ENCODE assay signal across 15 cellular contexts in genomic region chr19:1575323-1576241, GRCh38. TPM values are rescaled to one million over a fixed set of nuclear protein-coding genes. Genes with fewer than 3 reads are reported as not detected.
A peak's percentile ranks its signal among the peaks of the same experiment; 100 is the strongest.
DNase-seq lines count a peak whose midpoint lies in the region; ATAC-seq and TF ChIP-seq lines count a peak whose summit lies in the region.
"Had no signal": no experiment of that assay in that cellular context is flagged by ENCODE, and none has a peak within 500 bp of the region (broad histone marks: within the 10 kb centered on the region; RNA-seq: fewer than 3 reads in every experiment).

No MANE protein-coding gene starts in this region.

- intact Hi-C loops in HCT116 (cut with micrococcal nuclease) (no loop called here), left cardiac atrium (cut with DNase I) (no loop called here)

- DNase-seq in SK-N-SH (no peak), HCT116 (ENCODE audit: low read depth, low spot score) (no peak), neural crest cell (ENCODE audit: low read depth, low spot score) (no peak), NCI-H1930 (lab: John Stamatoyannopoulos, UW) (no peak), NOMO-1 treated with DMSO at 0.1 percent for 48 hours (lab: John Stamatoyannopoulos, UW; ENCODE audit: unreplicated experiment) (no peak), left cardiac atrium (no peak)
- DNase-seq: DMS 273 treated with DMSO at 0.1 percent for 48 hours, EL, Karpas-422, NCI-H2029, NCI-H510A treated with DMSO at 0.1 percent for 48 hours had no signal

- H3K9me3 ChIP-seq in SK-N-SH (no peaks in the 10 kb centered on the region), HCT116 (ENCODE audit: control insufficient read depth in 1 of 2, insufficient read depth in 1 of 2, low read depth in 1 of 2, low read length in 2 of 2) (no peaks in the 10 kb centered on the region)
- H3K9me3 ChIP-seq: BLaER1 had no signal

- no peak overlapping the region for H3K4me3 Mint-ChIP-seq in brain
- H3K4me3 Mint-ChIP-seq in neural crest cell = peak overlapping the region; percentile 50

- no peak for TF ChIP-seq EP300 in SK-N-SH (IDR thresholded peaks at IDR 0.05; ENCODE audit: borderline replicate concordance in 1 of 2, low read depth in 1 of 2, low read length in 1 of 2)

- TF ChIP-seq RAD21 in SK-N-SH (IDR thresholded peaks at IDR 0.05; ENCODE audit: low read length) = no peak
- TF ChIP-seq RAD21 in HCT116 (IDR thresholded peaks at IDR 0.05; ENCODE audit: low read depth) = no peak

- H3K27me3 Mint-ChIP-seq in brain (no peaks in the 10 kb centered on the region), neural crest cell (ENCODE audit: low read depth) (peaks cover 9% of the 10 kb centered on the region)

- WGBS in SK-N-SH (ENCODE audit: low lambda C conversion rate) = 94% methylated on average over 19 of the region's 22 CpGs

- POLR2A ChIA-PET in SK-N-SH (lab: Yijun Ruan, JAX) = interaction anchor here (0.8 to 1.3 kb wide), 2 partner anchors 9 to 17 kb away, joined by 3 read pairs; no protein-coding TSS in a partner anchor
- POLR2A ChIA-PET in HCT116 (lab: Charles Lee) = no interaction called here

- H3K36me3 ChIP-seq in SK-N-SH (replicated peaks in 1 of 2; ENCODE audit: control insufficient read depth in 1 of 2, insufficient read depth in 2 of 2, low read length in 1 of 2) (peaks cover 3 to 17% of the 10 kb centered on the region in 2 experiments), HCT116 (ENCODE audit: control insufficient read depth in 1 of 2, insufficient read depth in 2 of 2, low read length in 2 of 2) (peaks cover 4 to 5% of the 10 kb centered on the region in 2 experiments; a peak in 1 of 4 replicates)

- no peaks in the 10 kb centered on the region for H3K9me2 ChIP-seq in SK-N-SH
- no peaks in the 10 kb centered on the region for H3K9me2 ChIP-seq in HCT116 (ENCODE audit: insufficient read depth)

- RAD21 ChIA-PET in HCT116 (lab: Charles Lee; ENCODE audit: low non-redundant PET in 1 of 2, low total read pairs in 2 of 2, uncharacterized antibody in 2 of 2, unreplicated experiment in 2 of 2) = interaction anchor here in 1 of 2 experiments (0.7 kb wide), 1 partner anchor 13 kb away, joined by 3 read pairs; no protein-coding TSS in a partner anchor

- H3K4me1 Mint-ChIP-seq in brain (peaks cover under 1% of the 10 kb centered on the region), neural crest cell (peaks cover 9% of the 10 kb centered on the region)

- H3K36me3 Mint-ChIP-seq in brain (peaks cover 14% of the 10 kb centered on the region), neural crest cell (ENCODE audit: low read depth) (peaks cover 12% of the 10 kb centered on the region)

- no peak for TF ChIP-seq CTCF in SK-N-SH (IDR thresholded peaks at IDR 0.05)
- no peak for TF ChIP-seq CTCF in HCT116 (IDR thresholded peaks at IDR 0.05 in 2 of 3, conservative IDR thresholded peaks at IDR 0.05 in 1 of 3; ENCODE audit: borderline replicate concordance in 1 of 3, insufficient read depth in 1 of 3, low read depth in 2 of 3, low read length in 2 of 3)
- no peak for TF ChIP-seq CTCF in brain (conservative IDR thresholded peaks at IDR 0.05)
- TF ChIP-seq CTCF in neural crest cell (conservative IDR thresholded peaks at IDR 0.05) = no peak

- no peak overlapping the region for H3K9ac ChIP-seq in SK-N-SH
- H3K9ac ChIP-seq in HCT116 (ENCODE audit: low read length) = no peak overlapping the region
- H3K9ac ChIP-seq: BLaER1 had no signal

- H3K4me1 ChIP-seq in SK-N-SH (ENCODE audit: control insufficient read depth in 1 of 2, insufficient read depth in 2 of 2, low read depth in 1 of 2, low read length in 1 of 2) = no peaks in the 10 kb centered on the region
- no peaks in the 10 kb centered on the region for H3K4me1 ChIP-seq in HCT116 (ENCODE audit: control insufficient read depth in 1 of 2, insufficient read depth in 2 of 2, low read length in 2 of 2)

- H3K27me3 ChIP-seq in SK-N-SH (ENCODE audit: insufficient read depth) (no peaks in the 10 kb centered on the region), HCT116 (ENCODE audit: insufficient read depth, low read length) (no peaks in the 10 kb centered on the region)
- H3K27me3 ChIP-seq: BLaER1 had no signal

- CTCF ChIA-PET in SK-N-SH (lab: Yijun Ruan, JAX) = interaction anchor here (1.0 to 3.4 kb wide), 4 partner anchors 8 to 30 kb away, joined by 3 to 18 read pairs (median 4); partner anchors contain the start of gene MEX3D
- CTCF ChIA-PET in HCT116 (lab: Charles Lee) = no interaction called here

- BruUV-seq in HCT116 (replicated peaks; lab: Mats Ljungman, UMichigan) = no TSS peak

- TF ChIP-seq POLR2A in HCT116 (IDR thresholded peaks at IDR 0.05; ENCODE audit: borderline replicate concordance, extremely low read depth, insufficient read depth, insufficient read length) = no peak

- peaks cover 5% of the 10 kb centered on the region for H3F3A ChIP-seq in SK-N-SH (replicated peaks; ENCODE audit: insufficient read depth)

- H2AFZ ChIP-seq in SK-N-SH (ENCODE audit: low read depth) = no peak overlapping the region
- H2AFZ ChIP-seq in HCT116 (ENCODE audit: low read depth, low read length, poor library complexity, severe bottlenecking) = no peak overlapping the region

- H3K79me2 ChIP-seq in SK-N-SH (ENCODE audit: insufficient read depth) = no peaks in the 10 kb centered on the region; the same call in 1 of the 2 replicates
- H3K79me2 ChIP-seq in HCT116 (ENCODE audit: insufficient read depth, low read length) = no peaks in the 10 kb centered on the region

- H3K4me3 ChIP-seq in SK-N-SH (ENCODE audit: low read depth in 2 of 2, low read length in 1 of 2) (no peak overlapping the region), HCT116 (replicated peaks in 1 of 2; ENCODE audit: low read depth in 1 of 2, low read length in 2 of 2) (no peak overlapping the region)
- H3K4me3 ChIP-seq: BLaER1 had no signal

- H4K20me1 ChIP-seq in SK-N-SH (ENCODE audit: insufficient read depth) (no peaks in the 10 kb centered on the region), HCT116 (ENCODE audit: insufficient read depth) (no peaks in the 10 kb centered on the region)

- H3K27ac Mint-ChIP-seq in brain = peak overlapping the region in 3 of 5 experiments; percentile 10 to 89 (median 12)
- no peak overlapping the region for H3K27ac Mint-ChIP-seq in neural crest cell (ENCODE audit: unreplicated experiment)

- H3K27ac ChIP-seq in SK-N-SH (ENCODE audit: low read depth in 2 of 2, low read length in 1 of 2) (no peak overlapping the region), HCT116 (ENCODE audit: low read depth, low read length) (no peak overlapping the region)
- H3K27ac ChIP-seq: BLaER1 had no signal

- H3K9me3 Mint-ChIP-seq in brain = peaks cover 0 to 2% (median 0%) of the 10 kb centered on the region in 5 experiments
- no peaks in the 10 kb centered on the region for H3K9me3 Mint-ChIP-seq in neural crest cell

- ATAC-seq in SK-N-SH treated with all-trans-retinoic acid at 6 μM for 48 hours = peak; percentile 9
- ATAC-seq in HCT116 = 0 out of 2 replicates have a peak, but pooled peaks have one; percentile 5
- ATAC-seq in left cardiac atrium = no peak

- no peak overlapping the region for H3K4me2 ChIP-seq in SK-N-SH
- no peak overlapping the region for H3K4me2 ChIP-seq in HCT116 (ENCODE audit: low read length)
- H3K4me2 ChIP-seq: BLaER1 had no signal

TF ChIP-seq in SK-N-SH, 30 proteins besides CTCF, POLR2A, EP300 and RAD21 (continues in another document):
- TF ChIP-seq SIN3A (IDR thresholded peaks at IDR 0.05; ENCODE audit: borderline replicate concordance, low read depth, low read length) = no peak

TF ChIP-seq in HCT116, 20 proteins besides CTCF, POLR2A, EP300 and RAD21:
- TF ChIP-seq SP1 (IDR thresholded peaks at IDR 0.05; ENCODE audit: low read depth) = no peak
- TF ChIP-seq YY1 (IDR thresholded peaks at IDR 0.05; ENCODE audit: extremely low read depth, insufficient replicate concordance, low read depth, low read length) = no peak
- no peak for TF ChIP-seq SRF (IDR thresholded peaks at IDR 0.05; ENCODE audit: low read depth)
- TF ChIP-seq ATF3 (IDR thresholded peaks at IDR 0.05) = no peak

RNA-seq across cellular contexts. Expression of gene MEX3D, which starts 7.5 kb away (rescaled TPM):
- polyA plus RNA-seq in SK-N-SH (2012; rRNA removed) (11.5 and 14.9 TPM in 2 replicates), brain (ENCODE audit: insufficient read depth, low read depth, low replicate concordance) (44.2 TPM)
- polyA plus RNA-seq in SK-N-SH (2012; cell fraction: cytosol; rRNA removed) = 6.4 and 11.6 TPM in 2 replicates
- 10.4 and 15.7 TPM in 2 replicates for polyA plus RNA-seq in SK-N-SH (2012; cell fraction: nucleus; rRNA removed)
- total RNA-seq in HCT116 (2021; ENCODE audit: unreplicated experiment) (69.2 TPM), neural crest cell (102 and 103 TPM in 2 replicates), left cardiac atrium (10 to 100 TPM; 10.9 to 12.0 TPM)
- 18.0 and 20.6 TPM in 2 replicates for polyA plus RNA-seq in HCT116 (2012)

RNA-seq across cellular contexts. Expression of gene MBD3, which starts 17.1 kb away (rescaled TPM):
- polyA plus RNA-seq in SK-N-SH (2012; rRNA removed) = 74.1 and 96.5 TPM in 2 replicates
- polyA plus RNA-seq in SK-N-SH (2012; cell fraction: cytosol; rRNA removed) = 44.9 and 52.3 TPM in 2 replicates
- polyA plus RNA-seq in SK-N-SH (2012; cell fraction: nucleus; rRNA removed) = 183 and 250 TPM in 2 replicates
- total RNA-seq in HCT116 (2021; ENCODE audit: unreplicated experiment) = 85.7 TPM
- 47.8 and 52.2 TPM in 2 replicates for polyA plus RNA-seq in HCT116 (2012)
- 142 TPM for polyA plus RNA-seq in brain (ENCODE audit: insufficient read depth, low read depth, low replicate concordance)
- 157 and 168 TPM in 2 replicates for total RNA-seq in neural crest cell
- 10 to 100 TPM; 58.0 to 60.8 TPM for total RNA-seq in left cardiac atrium

RNA-seq across cellular contexts. Expression of gene UQCR11, which starts 29.7 kb away (rescaled TPM):
- 247 and 372 TPM in 2 replicates for polyA plus RNA-seq in SK-N-SH (2012; rRNA removed)
- 232 and 233 TPM in 2 replicates for polyA plus RNA-seq in SK-N-SH (2012; cell fraction: cytosol; rRNA removed)
- 81.2 and 187 TPM in 2 replicates for polyA plus RNA-seq in SK-N-SH (2012; cell fraction: nucleus; rRNA removed)
- total RNA-seq in HCT116 (2021; ENCODE audit: unreplicated experiment) = 303 TPM
- polyA plus RNA-seq in HCT116 (2012) = 208 and 223 TPM in 2 replicates
- polyA plus RNA-seq in brain (ENCODE audit: insufficient read depth, low read depth, low replicate concordance) = 240 TPM
- 149 and 165 TPM in 2 replicates for total RNA-seq in neural crest cell
- 100 to 1,000 TPM; 674 to 933 TPM for total RNA-seq in left cardiac atrium

RNA-seq across cellular contexts. Expression of gene PLK5, which starts 51.7 kb away (rescaled TPM):
- polyA plus RNA-seq in SK-N-SH (2012; rRNA removed) (0.03 TPM in 1 of 2 replicates, not detected in the other), brain (ENCODE audit: insufficient read depth, low read depth, low replicate concordance) (1.1 TPM)
- polyA plus RNA-seq in SK-N-SH (2012; cell fraction: cytosol; rRNA removed) = not detected in 2 replicates
- 0.35 and 0.39 TPM in 2 replicates for polyA plus RNA-seq in SK-N-SH (2012; cell fraction: nucleus; rRNA removed)
- total RNA-seq in HCT116 (2021; ENCODE audit: unreplicated experiment) (not detected), neural crest cell (not detected in 2 replicates), left cardiac atrium (not detected)
- 0.04 TPM in 1 of 2 replicates, not detected in the other for polyA plus RNA-seq in HCT116 (2012)
- total RNA-seq: H4 had no signal

Comparison
In these comparisons a context has a peak if more than half of its experiments do, and no peak if none do; other contexts are left out.
1. ATAC-seq: peak in SK-N-SH treated with all-trans-retinoic acid at 6 μM for 48 hours (single experiment) and HCT116 (single experiment); none in left cardiac atrium (0 of 2).